ENCODE assay signal across 14 cellular contexts in genomic region chr1:31510853-31511789, GRCh38.
DNase-seq lines count a peak whose midpoint lies in the region; ATAC-seq and TF ChIP-seq lines count a peak whose summit lies in the region.
"Had no signal": no experiment of that assay in that cellular context is flagged by ENCODE, and none has a peak within 500 bp of the region (broad histone marks: within the 10 kb centered on the region; RNA-seq: fewer than 3 reads in every experiment).

No MANE protein-coding gene starts in this region.

- intact Hi-C loops in Calu3 (cut with micrococcal nuclease; ENCODE audit: unreplicated experiment) (loop anchor here (1.0 kb wide), 1 partner anchor 28 kb away; no protein-coding TSS in a partner anchor), right cardiac atrium (cut with DNase I) (no loop called here)
- intact Hi-C loops in activated naive CD4-positive, alpha-beta T cell treated with anti-CD3 and anti-CD28 coated beads for 36 hours (cut with micrococcal nuclease): no loop called here

- WGBS in endodermal cell (ENCODE audit: insufficient coverage in 1 of 2, insufficient read length in 1 of 2), 2 experiments: 55 to 58% methylated on average over 5 to 8 of the region's 8 CpGs
- 69% methylated on average over 8 of the region's 8 CpGs for WGBS in right cardiac atrium

- H3K9me3 ChIP-seq in endodermal cell (ENCODE audit: control insufficient read depth, low read length): peaks cover 9% of the 10 kb centered on the region
- H3K9me3 ChIP-seq in mucosa of rectum (ENCODE audit: control insufficient read depth in 2 of 2, low read length in 2 of 2): no peaks in the 10 kb centered on the region
- H3K9me3 ChIP-seq in right cardiac atrium (ENCODE audit: control insufficient read depth, low read length): no peaks in the 10 kb centered on the region
- H3K9me3 ChIP-seq: SJSA1 had no signal

- DNase-seq in Calu3 (peak; percentile 40), LNCaP clone FGC (ENCODE audit: low read depth) (peak; percentile 85), endodermal cell (peak; percentile 60), activated T-cell treated with anti-CD3 and anti-CD28 coated beads for 4 hours (no peak), right cardiac atrium (no peak)
- DNase-seq in activated naive CD4-positive, alpha-beta T cell treated with anti-CD3 and anti-CD28 coated beads for 36 hours: no peak
- DNase-seq: activated CD8-positive, alpha-beta T cell treated with anti-CD3 and anti-CD28 coated beads, Interleukin-2, amount 10 ng/mL, durations not matched to agents 7 days and 5 days; activated effector memory CD4-positive, alpha-beta T cell treated with anti-CD3 and anti-CD28 coated beads, Interleukin-2, amount 50 U/mL, for 16 hours; foreskin fibroblast; stimulated activated CD4-positive, alpha-beta T cell treated with anti-CD3 and anti-CD28 coated beads, Interleukin-12 subunit alpha, Interleukin-12 subunit beta, amount 100 ng/mL, for 4 hours; substantia nigra had no signal

- H3K4me1 ChIP-seq in endodermal cell (ENCODE audit: control insufficient read depth, insufficient read depth, low read length): no peaks in the 10 kb centered on the region
- peaks cover 14 to 25% of the 10 kb centered on the region in 2 donors for H3K4me1 ChIP-seq in mucosa of rectum (ENCODE audit: control insufficient read depth in 2 of 2, insufficient read depth in 2 of 2, low read length in 2 of 2)
- H3K4me1 ChIP-seq in right cardiac atrium (ENCODE audit: control insufficient read depth, insufficient read depth, low read length): no peaks in the 10 kb centered on the region

- H3K36me3 Mint-ChIP-seq in Calu3 (ENCODE audit: insufficient read depth, unreplicated experiment) (no peaks in the 10 kb centered on the region), endodermal cell (ENCODE audit: low read depth) (no peaks in the 10 kb centered on the region)
- H3K36me3 Mint-ChIP-seq in activated naive CD4-positive, alpha-beta T cell treated with anti-CD3 and anti-CD28 coated beads for 36 hours (ENCODE audit: low read depth): no peaks in the 10 kb centered on the region

- H3K9ac ChIP-seq in endodermal cell (ENCODE audit: extremely low read depth, low read length, poor library complexity, severe bottlenecking) (no peak overlapping the region), mucosa of rectum (ENCODE audit: low read depth in 1 of 2, low read length in 2 of 2) (peak overlapping the region in 1 of 2 donors; percentile 2)

- ATAC-seq in right cardiac atrium (no peak), HG02571 (IDR thresholded peaks at IDR 0.05; ENCODE audit: unreplicated experiment) (no peak)
- ATAC-seq: activated CD8-positive, alpha-beta T cell treated with anti-CD3 and anti-CD28 coated beads, Interleukin-2, amount 10 ng/mL, durations not matched to agents 7 days and 5 days had no signal

- H3K27ac ChIP-seq in endodermal cell (ENCODE audit: low read depth, low read length) (no peak overlapping the region), mucosa of rectum (ENCODE audit: low read depth in 2 of 2, low read length in 2 of 2) (peak overlapping the region; percentile 41 to 67), right cardiac atrium (ENCODE audit: low read length) (no peak overlapping the region)
- H3K27ac ChIP-seq: SJSA1 had no signal

- TF ChIP-seq CTCF in Calu3 (IDR thresholded peaks at IDR 0.05; ENCODE audit: unreplicated experiment) (no peak), LNCaP clone FGC (IDR thresholded peaks at IDR 0.05; ENCODE audit: control insufficient read depth, extremely low read depth, insufficient read depth) (no peak), endodermal cell (conservative IDR thresholded peaks at IDR 0.05) (no peak)

- H3K4me1 Mint-ChIP-seq in Calu3 (ENCODE audit: low read depth, unreplicated experiment) (peaks cover 42% of the 10 kb centered on the region), endodermal cell (peaks cover 57% of the 10 kb centered on the region)
- peaks cover 9% of the 10 kb centered on the region for H3K4me1 Mint-ChIP-seq in activated naive CD4-positive, alpha-beta T cell treated with anti-CD3 and anti-CD28 coated beads for 36 hours (ENCODE audit: low read depth)

- CTCF ChIA-PET in Calu3 (lab: Charles Lee): interaction anchor here (0.7 to 1.2 kb wide), 2 partner anchors 9 to 38 kb away, joined by 3 to 4 read pairs; no protein-coding TSS in a partner anchor
- CTCF ChIA-PET in activated naive CD4-positive, alpha-beta T cell treated with anti-CD3 and anti-CD28 coated beads for 36 hours (lab: Charles Lee): no interaction called here

- H3K27ac Mint-ChIP-seq in Calu3 (ENCODE audit: unreplicated experiment): peak overlapping the region; percentile 7
- H3K27ac Mint-ChIP-seq in endodermal cell: no peak overlapping the region
- no peak overlapping the region for H3K27ac Mint-ChIP-seq in activated naive CD4-positive, alpha-beta T cell treated with anti-CD3 and anti-CD28 coated beads for 36 hours
- H3K27ac Mint-ChIP-seq: activated CD8-positive, alpha-beta T cell treated with anti-CD3 and anti-CD28 coated beads, Interleukin-2, amount 10 ng/mL, durations not matched to agents 7 days and 5 days had no signal

- BruUV-seq in Calu3 (replicated peaks; lab: Mats Ljungman, UMichigan): no TSS peak

- H3K9me3 Mint-ChIP-seq in Calu3 (ENCODE audit: low read depth, unreplicated experiment) (peaks cover 2% of the 10 kb centered on the region), endodermal cell (no peaks in the 10 kb centered on the region)
- H3K9me3 Mint-ChIP-seq in activated naive CD4-positive, alpha-beta T cell treated with anti-CD3 and anti-CD28 coated beads for 36 hours: no peaks in the 10 kb centered on the region

- H3K27me3 ChIP-seq in endodermal cell (ENCODE audit: control insufficient read depth, insufficient read depth, low read length, poor library complexity, severe bottlenecking) (no peaks in the 10 kb centered on the region), mucosa of rectum (ENCODE audit: control insufficient read depth in 2 of 2, insufficient read depth in 2 of 2, low read length in 2 of 2) (peaks cover 0 to 2% of the 10 kb centered on the region in 2 donors), right cardiac atrium (ENCODE audit: control insufficient read depth, insufficient read depth) (no peaks in the 10 kb centered on the region)
- H3K27me3 ChIP-seq: SJSA1 had no signal

- H3K4me3 ChIP-seq in LNCaP clone FGC (ENCODE audit: low read depth, low read length): no peak overlapping the region
- no peak overlapping the region for H3K4me3 ChIP-seq in endodermal cell (ENCODE audit: low read length)
- H3K4me3 ChIP-seq in mucosa of rectum (ENCODE audit: low read length in 2 of 2): no peak overlapping the region
- no peak overlapping the region for H3K4me3 ChIP-seq in right cardiac atrium (ENCODE audit: low read length)
- H3K4me3 ChIP-seq: SJSA1 had no signal

- H3K36me3 ChIP-seq in endodermal cell (ENCODE audit: control insufficient read depth, insufficient read depth, low read length) (no peaks in the 10 kb centered on the region), mucosa of rectum (ENCODE audit: control insufficient read depth in 2 of 2, insufficient read depth in 2 of 2, low read length in 2 of 2) (no peaks in the 10 kb centered on the region)
- H3K36me3 ChIP-seq: SJSA1 had no signal

- no peaks in the 10 kb centered on the region for H3K27me3 Mint-ChIP-seq in Calu3 (ENCODE audit: unreplicated experiment)
- H3K27me3 Mint-ChIP-seq in endodermal cell (ENCODE audit: insufficient read depth): no peaks in the 10 kb centered on the region
- no peaks in the 10 kb centered on the region for H3K27me3 Mint-ChIP-seq in activated naive CD4-positive, alpha-beta T cell treated with anti-CD3 and anti-CD28 coated beads for 36 hours (ENCODE audit: low read depth)

- H3K4me3 Mint-ChIP-seq in Calu3 (ENCODE audit: low read depth, unreplicated experiment) (peak overlapping the region; percentile 12), endodermal cell (no peak overlapping the region)
- H3K4me3 Mint-ChIP-seq in activated naive CD4-positive, alpha-beta T cell treated with anti-CD3 and anti-CD28 coated beads for 36 hours: no peak overlapping the region
- H3K4me3 Mint-ChIP-seq: activated CD8-positive, alpha-beta T cell treated with anti-CD3 and anti-CD28 coated beads, Interleukin-2, amount 10 ng/mL, durations not matched to agents 7 days and 5 days had no signal

Comparison
In these comparisons a context has a peak if more than half of its experiments do, and no peak if none do; other contexts are left out.
1. DNase-seq: peak in Calu3 (single experiment), LNCaP clone FGC (single experiment) and endodermal cell (single experiment); none in activated T-cell treated with anti-CD3 and anti-CD28 coated beads for 4 hours (single experiment), right cardiac atrium (0 of 3) and activated naive CD4-positive, alpha-beta T cell treated with anti-CD3 and anti-CD28 coated beads for 36 hours (single experiment).
2. H3K27ac ChIP-seq: peak in mucosa of rectum (2 of 2); none in endodermal cell (single experiment) and right cardiac atrium (single experiment).